8 cellular contexts compared by ENCODE assay signal in the genomic region with DNA sequence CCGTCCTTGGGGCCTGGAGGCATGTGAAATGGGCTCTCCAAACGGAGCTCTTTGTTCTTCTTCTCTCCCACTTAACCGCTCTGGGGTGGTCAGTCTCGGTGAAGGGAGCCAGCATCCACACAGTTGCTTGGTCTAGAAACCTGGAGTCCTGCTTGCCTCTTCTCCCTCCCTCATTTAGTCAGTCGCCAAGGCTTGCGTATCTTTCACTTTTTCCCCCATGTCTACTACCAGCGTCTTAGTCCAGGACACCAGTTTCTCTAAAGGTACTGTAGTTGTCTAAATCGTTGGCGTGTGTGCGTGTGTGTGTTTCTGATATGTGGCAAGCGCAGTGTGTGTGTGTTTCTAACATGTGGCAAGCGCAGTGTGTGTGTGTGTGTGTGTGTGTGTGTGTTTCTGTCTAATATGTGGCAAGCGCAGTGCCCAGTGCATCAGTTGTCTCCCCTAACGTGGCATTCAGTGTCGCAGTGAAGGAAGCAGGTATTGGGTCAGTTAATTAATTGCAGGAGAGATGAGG. TPM values are rescaled to one million over a fixed set of nuclear protein-coding genes. Genes with fewer than 3 reads are reported as not detected.
DNase-seq lines count a peak whose midpoint lies in the region; ATAC-seq and TF ChIP-seq lines count a peak whose summit lies in the region.

No MANE protein-coding gene starts in this region.

- peak overlapping the region; percentile 90 for H3K27ac ChIP-seq in psoas muscle

- H3K27me3 Mint-ChIP-seq in activated CD8-positive, alpha-beta T cell treated with anti-CD3 and anti-CD28 coated beads, Interleukin-2, amount 10 ng/mL, durations not matched to agents 7 days and 5 days (ENCODE audit: low read depth), result peaks cover 2% of the 10 kb centered on the region

- no peaks in the 10 kb centered on the region for H3K9me3 ChIP-seq in psoas muscle

- H3K4me3 Mint-ChIP-seq in activated CD8-positive, alpha-beta T cell treated with anti-CD3 and anti-CD28 coated beads, Interleukin-2, amount 10 ng/mL, durations not matched to agents 7 days and 5 days, result peak overlapping the region; percentile 100

- peaks cover 51% of the 10 kb centered on the region for H3K4me1 Mint-ChIP-seq in activated CD8-positive, alpha-beta T cell treated with anti-CD3 and anti-CD28 coated beads, Interleukin-2, amount 10 ng/mL, durations not matched to agents 7 days and 5 days (ENCODE audit: low read depth)

- WGBS in psoas muscle, 3 donors, result 2 to 3% (median 2%) methylated on average over 15 of the region's 15 CpGs

- H3K4me1 ChIP-seq in psoas muscle, result peaks cover 41% of the 10 kb centered on the region

- H3K36me3 ChIP-seq in psoas muscle (ENCODE audit: insufficient read depth in 1 of 2, low read depth in 1 of 2), result peaks cover 5 to 10% of the 10 kb centered on the region in 2 donors

- TF ChIP-seq CTCF in fibroblast of villous mesenchyme (IDR thresholded peaks at IDR 0.05; ENCODE audit: insufficient read depth, low read depth, low read length) (no peak), psoas muscle (IDR thresholded peaks at IDR 0.05) (no peak)

- H3K36me3 Mint-ChIP-seq in activated CD8-positive, alpha-beta T cell treated with anti-CD3 and anti-CD28 coated beads, Interleukin-2, amount 10 ng/mL, durations not matched to agents 7 days and 5 days (ENCODE audit: low read depth), result peaks cover 39% of the 10 kb centered on the region

- peak overlapping the region; percentile 98 for H3K27ac Mint-ChIP-seq in activated CD8-positive, alpha-beta T cell treated with anti-CD3 and anti-CD28 coated beads, Interleukin-2, amount 10 ng/mL, durations not matched to agents 7 days and 5 days

- no peaks in the 10 kb centered on the region for H3K9me3 Mint-ChIP-seq in activated CD8-positive, alpha-beta T cell treated with anti-CD3 and anti-CD28 coated beads, Interleukin-2, amount 10 ng/mL, durations not matched to agents 7 days and 5 days (ENCODE audit: insufficient read depth)

- H3K4me3 ChIP-seq in fibroblast of villous mesenchyme (ENCODE audit: low read depth, low read length) (peak overlapping the region; percentile 93), psoas muscle (peak overlapping the region; percentile 91)

- POLR2A ChIA-PET in activated CD8-positive, alpha-beta T cell treated with anti-CD3 and anti-CD28 coated beads, Interleukin-2, amount 10 ng/mL, durations not matched to agents 7 days and 5 days (lab: Charles Lee), result interaction anchor here (0.8 to 2.4 kb wide), 20 partner anchors 8 to 202 kb away, joined by 3 to 27 read pairs (median 5); partner anchors contain the start of genes AKNA, TEX53, TMEM268 and WHRN

- intact Hi-C loops in psoas muscle (cut with DNase I), result loop anchor here in 1 of 2 donors (10.0 kb wide), 1 partner anchor 183 kb away; no protein-coding TSS in a partner anchor

- H3K27me3 ChIP-seq in psoas muscle (ENCODE audit: insufficient read depth in 3 of 3, low read length in 2 of 3), result no peaks in the 10 kb centered on the region

- ATAC-seq in activated CD8-positive, alpha-beta T cell treated with anti-CD3 and anti-CD28 coated beads, Interleukin-2, amount 10 ng/mL, durations not matched to agents 7 days and 5 days, result no peak
- ATAC-seq in psoas muscle (peak in 2 of 4 donors; percentile 2 to 14), HG03571 (IDR thresholded peaks at IDR 0.05; ENCODE audit: unreplicated experiment) (no peak)

- peak; percentile 32 for DNase-seq in stimulated activated CD4-positive, alpha-beta T cell treated with anti-CD3 and anti-CD28 coated beads, Interleukin-15, amount 100 ng/mL, for 24 hours
- no peak for DNase-seq in stimulated activated CD4-positive, alpha-beta T cell treated with anti-CD3 and anti-CD28 coated beads, Interleukin-4, amount 100 ng/mL, for 1 hour
- DNase-seq in activated CD8-positive, alpha-beta T cell treated with anti-CD3 and anti-CD28 coated beads, Interleukin-2, amount 10 ng/mL, durations not matched to agents 7 days and 5 days, result peak; percentile 33
- peak; percentile 60 for DNase-seq in fibroblast of villous mesenchyme (ENCODE audit: low read depth)
- peak; percentile 31 to 57 for DNase-seq in psoas muscle
- DNase-seq in NCI-H1048 (lab: John Stamatoyannopoulos, UW), result no peak
- no peak for DNase-seq in NCI-H2107 (lab: John Stamatoyannopoulos, UW)

- CTCF ChIA-PET in activated CD8-positive, alpha-beta T cell treated with anti-CD3 and anti-CD28 coated beads, Interleukin-2, amount 10 ng/mL, durations not matched to agents 7 days and 5 days (lab: Charles Lee), result interaction anchor here (0.8 to 11.4 kb wide), 9 partner anchors 23 to 183 kb away, joined by 3 to 269 read pairs (median 4); partner anchors contain the start of gene TMEM268

RNA-seq across cellular contexts. Expression of gene ATP6V1G1, which starts 0.6 kb away (rescaled TPM):
- 10 to 100 TPM; 79.2 to 82.0 TPM for total RNA-seq in activated CD8-positive, alpha-beta T cell treated with anti-CD3 and anti-CD28 coated beads, Interleukin-2, amount 10 ng/mL, durations not matched to agents 7 days and 5 days
- 114 and 123 TPM in 2 replicates for total RNA-seq in fibroblast of villous mesenchyme
- total RNA-seq in psoas muscle, result 10 to 100 TPM; 60.9 to 98.8 (median 81.8) TPM
- polyA plus RNA-seq in psoas muscle, result 100 to 1,000 TPM; 101 to 132 (median 102) TPM

RNA-seq across cellular contexts. Expression of gene TMEM268, which starts 22.9 kb away (rescaled TPM):
- 10 to 100 TPM; 21.3 to 23.3 TPM for total RNA-seq in activated CD8-positive, alpha-beta T cell treated with anti-CD3 and anti-CD28 coated beads, Interleukin-2, amount 10 ng/mL, durations not matched to agents 7 days and 5 days
- total RNA-seq in fibroblast of villous mesenchyme, result 7.3 and 11.0 TPM in 2 replicates
- 10 to 100 TPM in 1 of 4 donors, 1 to 10 TPM in 3; 6.5 to 12.4 (median 8.9) TPM for total RNA-seq in psoas muscle
- 1 to 10 TPM; 2.4 to 9.0 (median 4.8) TPM for polyA plus RNA-seq in psoas muscle

Comparison
In these comparisons a context has a peak if more than half of its experiments do, and no peak if none do; other contexts are left out.
1. DNase-seq: peak in stimulated activated CD4-positive, alpha-beta T cell treated with anti-CD3 and anti-CD28 coated beads, Interleukin-15, amount 100 ng/mL, for 24 hours (single experiment), activated CD8-positive, alpha-beta T cell treated with anti-CD3 and anti-CD28 coated beads, Interleukin-2, amount 10 ng/mL, durations not matched to agents 7 days and 5 days (single experiment), fibroblast of villous mesenchyme (single experiment) and psoas muscle (2 of 2); none in stimulated activated CD4-positive, alpha-beta T cell treated with anti-CD3 and anti-CD28 coated beads, Interleukin-4, amount 100 ng/mL, for 1 hour (single experiment), NCI-H1048 (single experiment) and NCI-H2107 (single experiment).